16 cellular contexts compared by ENCODE assay signal in the genomic region with DNA sequence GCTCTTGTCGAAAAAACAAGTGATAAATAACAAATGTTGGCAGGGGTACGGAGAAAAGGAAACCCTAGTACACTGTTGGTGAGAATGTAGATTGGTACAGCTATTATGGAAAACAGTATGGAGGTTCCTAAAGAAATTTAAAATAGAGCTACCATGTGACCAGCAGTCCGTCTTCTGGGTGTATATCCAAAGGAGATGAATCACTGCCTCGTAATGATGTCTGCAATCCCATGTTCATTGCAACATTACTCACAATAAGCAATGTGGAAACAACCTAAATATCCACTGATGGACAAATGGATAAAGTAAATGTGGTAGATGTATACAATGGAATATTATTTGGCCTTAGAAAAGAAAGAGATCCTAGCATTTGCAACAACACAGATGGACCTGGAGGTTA. TPM values are rescaled to one million over a fixed set of nuclear protein-coding genes. Genes with fewer than 3 reads are reported as not detected.
DNase-seq lines count a peak whose midpoint lies in the region; ATAC-seq and TF ChIP-seq lines count a peak whose summit lies in the region.
"Had no signal": no experiment of that assay in that cellular context is flagged by ENCODE, and none has a peak within 500 bp of the region (broad histone marks: within the 10 kb centered on the region; RNA-seq: fewer than 3 reads in every experiment).

No MANE protein-coding gene starts in this region.

- no peaks in the 10 kb centered on the region for H3K36me3 ChIP-seq in suprapubic skin
- H3K36me3 ChIP-seq: adrenal gland; BLaER1 treated with 17β-estradiol and CSF1 and Interleukin-3, amounts not matched to agents 10 nM and 100 nM; thyroid gland had no signal

- H3K9me3 ChIP-seq in suprapubic skin, result no peaks in the 10 kb centered on the region
- H3K9me3 ChIP-seq: adrenal gland, mucosa of descending colon, psoas muscle, thyroid gland had no signal

- ATAC-seq in esophagus mucosa, result peak; percentile 61
- ATAC-seq in SK-N-SH treated with all-trans-retinoic acid at 6 μM for 48 hours, result no peak
- no peak for ATAC-seq in GM18505 (IDR thresholded peaks at IDR 0.05; ENCODE audit: unreplicated experiment)
- ATAC-seq: left lobe of liver, mucosa of descending colon, psoas muscle had no signal

- H3K4me3 ChIP-seq in retinal pigment epithelial cell (ENCODE audit: low read length) (no peak overlapping the region), suprapubic skin (no peak overlapping the region)
- H3K4me3 ChIP-seq: adrenal gland; BLaER1 treated with 17β-estradiol and CSF1 and Interleukin-3, amounts not matched to agents 10 nM and 100 nM; mucosa of descending colon; psoas muscle; thyroid gland had no signal

- no peak for TF ChIP-seq EP300 in suprapubic skin (IDR thresholded peaks at IDR 0.05)

- peak; percentile 84 for DNase-seq in HCEC 1CT
- peak; percentile 75 for DNase-seq in RKO (ENCODE audit: low spot score)
- peak; percentile 4 for DNase-seq in retinal pigment epithelial cell (ENCODE audit: low read depth)
- no peak for DNase-seq in germinal center (ENCODE audit: low spot score)
- no peak for DNase-seq in suprapubic skin (ENCODE audit: low spot score in 2 of 2)
- DNase-seq: adrenal gland, DMS 273 treated with DMSO at 0.1 percent for 48 hours, mucosa of descending colon, psoas muscle, thyroid gland had no signal

- no peaks in the 10 kb centered on the region for H3K27me3 ChIP-seq in suprapubic skin
- H3K27me3 ChIP-seq: adrenal gland; BLaER1 treated with 17β-estradiol and CSF1 and Interleukin-3, amounts not matched to agents 10 nM and 100 nM; thyroid gland had no signal

- WGBS in suprapubic skin, result 62% methylated on average over 4 of the region's 4 CpGs

- H3K4me1 ChIP-seq in suprapubic skin, result no peaks in the 10 kb centered on the region
- H3K4me1 ChIP-seq: BLaER1 treated with 17β-estradiol and CSF1 and Interleukin-3, amounts not matched to agents 10 nM and 100 nM; psoas muscle; thyroid gland had no signal

- TF ChIP-seq CTCF in retinal pigment epithelial cell (conservative IDR thresholded peaks at IDR 0.05; ENCODE audit: low read depth, low read length) (no peak), suprapubic skin (IDR thresholded peaks at IDR 0.05) (no peak)

- TF ChIP-seq POLR2A in GM18505 (IDR thresholded peaks at IDR 0.05; ENCODE audit: borderline replicate concordance, extremely low read depth, insufficient read depth, insufficient read length) (no peak), suprapubic skin (IDR thresholded peaks at IDR 0.05) (no peak)

- no peak overlapping the region for H3K27ac ChIP-seq in suprapubic skin
- H3K27ac ChIP-seq: BLaER1 treated with 17β-estradiol and CSF1 and Interleukin-3, amounts not matched to agents 10 nM and 100 nM; psoas muscle; thyroid gland had no signal

TF ChIP-seq in SK-N-SH treated with all-trans-retinoic acid at 6 μM for 48 hours, 23 proteins besides CTCF, POLR2A, EP300 and RAD21:
- no peak for TF ChIP-seq ZNF70 (CRISPR knock-in tag; IDR thresholded peaks at IDR 0.05)
- TF ChIP-seq ZFP3 (CRISPR knock-in tag; IDR thresholded peaks at IDR 0.05), result no peak
- TF ChIP-seq TCF4 (CRISPR knock-in tag; IDR thresholded peaks at IDR 0.05; ENCODE audit: borderline replicate concordance), result no peak
- TF ChIP-seq PATZ1 (CRISPR knock-in tag; IDR thresholded peaks at IDR 0.05; ENCODE audit: borderline replicate concordance), result no peak
- no peak for TF ChIP-seq TOX (CRISPR knock-in tag; IDR thresholded peaks at IDR 0.05; ENCODE audit: borderline replicate concordance)
- no peak for TF ChIP-seq CSDC2 (CRISPR knock-in tag; IDR thresholded peaks at IDR 0.05)
- no peak for TF ChIP-seq ZNF8 (CRISPR knock-in tag; IDR thresholded peaks at IDR 0.05)
- TF ChIP-seq OSR1 (CRISPR knock-in tag; IDR thresholded peaks at IDR 0.05), result no peak
- TF ChIP-seq GLIS3 (CRISPR knock-in tag; IDR thresholded peaks at IDR 0.05), result no peak
- TF ChIP-seq SNAI2 (CRISPR knock-in tag; IDR thresholded peaks at IDR 0.05), result no peak
- TF ChIP-seq PPARA (CRISPR knock-in tag; IDR thresholded peaks at IDR 0.05; ENCODE audit: borderline replicate concordance), result no peak
- TF ChIP-seq, protein P1, sequence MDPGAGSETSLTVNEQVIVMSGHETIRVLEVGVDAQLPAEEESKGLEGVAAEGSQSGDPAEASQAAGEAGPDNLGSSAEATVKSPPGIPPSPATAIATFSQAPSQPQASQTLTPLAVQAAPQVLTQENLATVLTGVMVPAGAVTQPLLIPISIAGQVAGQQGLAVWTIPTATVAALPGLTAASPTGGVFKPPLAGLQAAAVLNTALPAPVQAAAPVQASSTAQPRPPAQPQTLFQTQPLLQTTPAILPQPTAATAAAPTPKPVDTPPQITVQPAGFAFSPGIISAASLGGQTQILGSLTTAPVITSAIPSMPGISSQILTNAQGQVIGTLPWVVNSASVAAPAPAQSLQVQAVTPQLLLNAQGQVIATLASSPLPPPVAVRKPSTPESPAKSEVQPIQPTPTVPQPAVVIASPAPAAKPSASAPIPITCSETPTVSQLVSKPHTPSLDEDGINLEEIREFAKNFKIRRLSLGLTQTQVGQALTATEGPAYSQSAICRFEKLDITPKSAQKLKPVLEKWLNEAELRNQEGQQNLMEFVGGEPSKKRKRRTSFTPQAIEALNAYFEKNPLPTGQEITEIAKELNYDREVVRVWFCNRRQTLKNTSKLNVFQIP (CRISPR knock-in tag; IDR thresholded peaks at IDR 0.05; ENCODE audit: borderline replicate concordance, low read depth), result no peak
- no peak for TF ChIP-seq TSHZ2 (CRISPR knock-in tag; IDR thresholded peaks at IDR 0.05)
- TF ChIP-seq RARB (CRISPR knock-in tag; IDR thresholded peaks at IDR 0.05), result no peak

RNA-seq across cellular contexts. Expression of gene SLC16A14, which starts 50.6 kb away (rescaled TPM):
- total RNA-seq in esophagus mucosa, result 3.8 TPM
- total RNA-seq in suprapubic skin, result 10 to 100 TPM in 3 of 4 donors, 1 to 10 TPM in 1; 9.2 to 18.2 (median 11.6) TPM
- total RNA-seq: OCI-LY7 had no signal

Comparison
In these comparisons a context has a peak if more than half of its experiments do, and no peak if none do; other contexts are left out.
1. DNase-seq: peak in HCEC 1CT (single experiment), RKO (single experiment) and retinal pigment epithelial cell (single experiment); none in germinal center (single experiment) and suprapubic skin (0 of 2).